9 cellular contexts compared by ENCODE assay signal in the genomic region with DNA sequence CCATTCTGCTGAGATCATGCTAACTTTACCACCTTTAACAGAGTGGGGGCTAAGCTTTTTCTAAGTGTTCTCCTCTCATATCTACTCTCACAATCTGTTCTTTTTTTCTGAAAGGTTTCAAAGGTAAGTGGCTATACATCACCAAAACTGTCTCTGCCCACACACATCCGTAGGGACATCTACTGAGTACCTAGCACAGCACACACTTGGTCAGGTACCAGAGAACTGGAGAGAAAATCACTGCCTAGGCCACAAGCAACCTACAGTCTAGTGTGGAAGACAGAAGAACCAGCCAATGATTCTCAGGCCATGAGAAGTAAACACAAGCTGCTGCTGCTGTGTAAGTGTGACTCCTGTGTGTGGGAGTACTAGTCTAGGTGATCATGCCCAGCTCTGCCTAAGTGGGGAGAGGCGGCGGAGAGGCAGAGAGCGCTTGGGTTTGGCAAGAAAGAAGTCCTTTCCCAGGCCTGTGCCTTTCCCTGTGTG.
DNase-seq lines count a peak whose midpoint lies in the region; ATAC-seq and TF ChIP-seq lines count a peak whose summit lies in the region.
"Had no signal": no experiment of that assay in that cellular context is flagged by ENCODE, and none has a peak within 500 bp of the region (broad histone marks: within the 10 kb centered on the region; RNA-seq: fewer than 3 reads in every experiment).

No MANE protein-coding gene starts in this region.

- ATAC-seq in GM18502 (IDR thresholded peaks at IDR 0.05; ENCODE audit: poor library complexity, unreplicated experiment) (peak; percentile 56), GM21447 (IDR thresholded peaks at IDR 0.05; ENCODE audit: unreplicated experiment) (peak; percentile 54), HG03342 (IDR thresholded peaks at IDR 0.05; ENCODE audit: unreplicated experiment) (peak; percentile 36), psoas muscle (no peak), SK-N-SH treated with all-trans-retinoic acid at 6 μM for 48 hours (no peak)
- ATAC-seq: body of pancreas had no signal

- intact Hi-C loops in psoas muscle (cut with DNase I): loop anchor here in 1 of 2 donors (10.0 kb wide), 1 partner anchor 118 kb away; no protein-coding TSS in a partner anchor

- peaks cover 41% of the 10 kb centered on the region for H3K4me1 ChIP-seq in psoas muscle
- H3K4me1 ChIP-seq: body of pancreas had no signal

- no peaks in the 10 kb centered on the region for H3K9me3 ChIP-seq in psoas muscle
- H3K9me3 ChIP-seq: body of pancreas had no signal

- H3K36me3 ChIP-seq in psoas muscle (ENCODE audit: insufficient read depth in 1 of 2, low read depth in 1 of 2): peaks cover 0 to 6% of the 10 kb centered on the region in 2 donors

- 97 to 98% (median 98%) methylated on average over 4 of the region's 4 CpGs for WGBS in psoas muscle, 3 donors

- no peaks in the 10 kb centered on the region for H3K27me3 ChIP-seq in psoas muscle (ENCODE audit: insufficient read depth in 3 of 3, low read length in 2 of 3)
- H3K27me3 ChIP-seq: body of pancreas had no signal

- peak; percentile 30 for DNase-seq in fibroblast of pulmonary artery (ENCODE audit: low read depth)
- no peak for DNase-seq in stimulated activated CD8-positive, alpha-beta memory T cell treated with anti-CD3 and anti-CD28 coated beads, Interleukin-4, amount 100 ng/mL, for 48 hours
- no peak for DNase-seq in psoas muscle
- no peak for DNase-seq in SKM-1 treated with dmso at 0.1 percent for 144 hours (lab: John Stamatoyannopoulos, UW; ENCODE audit: unreplicated experiment)
- DNase-seq: body of pancreas had no signal

- H3K27ac ChIP-seq in psoas muscle: no peak overlapping the region
- H3K27ac ChIP-seq: body of pancreas had no signal

- TF ChIP-seq CTCF in fibroblast of pulmonary artery (IDR thresholded peaks at IDR 0.05; ENCODE audit: low read length, missing control alignments): no peak
- TF ChIP-seq CTCF in psoas muscle (IDR thresholded peaks at IDR 0.05): no peak

- H3K4me3 ChIP-seq in fibroblast of pulmonary artery (replicated peaks; ENCODE audit: low read depth, low read length) (no peak overlapping the region), psoas muscle (no peak overlapping the region)
- H3K4me3 ChIP-seq: body of pancreas had no signal

TF ChIP-seq in SK-N-SH treated with all-trans-retinoic acid at 6 μM for 48 hours, 23 proteins besides CTCF, POLR2A, EP300 and RAD21:
- TF ChIP-seq, protein P1, sequence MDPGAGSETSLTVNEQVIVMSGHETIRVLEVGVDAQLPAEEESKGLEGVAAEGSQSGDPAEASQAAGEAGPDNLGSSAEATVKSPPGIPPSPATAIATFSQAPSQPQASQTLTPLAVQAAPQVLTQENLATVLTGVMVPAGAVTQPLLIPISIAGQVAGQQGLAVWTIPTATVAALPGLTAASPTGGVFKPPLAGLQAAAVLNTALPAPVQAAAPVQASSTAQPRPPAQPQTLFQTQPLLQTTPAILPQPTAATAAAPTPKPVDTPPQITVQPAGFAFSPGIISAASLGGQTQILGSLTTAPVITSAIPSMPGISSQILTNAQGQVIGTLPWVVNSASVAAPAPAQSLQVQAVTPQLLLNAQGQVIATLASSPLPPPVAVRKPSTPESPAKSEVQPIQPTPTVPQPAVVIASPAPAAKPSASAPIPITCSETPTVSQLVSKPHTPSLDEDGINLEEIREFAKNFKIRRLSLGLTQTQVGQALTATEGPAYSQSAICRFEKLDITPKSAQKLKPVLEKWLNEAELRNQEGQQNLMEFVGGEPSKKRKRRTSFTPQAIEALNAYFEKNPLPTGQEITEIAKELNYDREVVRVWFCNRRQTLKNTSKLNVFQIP (CRISPR knock-in tag; IDR thresholded peaks at IDR 0.05; ENCODE audit: borderline replicate concordance, low read depth): no peak
- TF ChIP-seq ZC3H10 (CRISPR knock-in tag; IDR thresholded peaks at IDR 0.05) (no peak), TCF4 (CRISPR knock-in tag; IDR thresholded peaks at IDR 0.05; ENCODE audit: borderline replicate concordance) (no peak), ISL1 (CRISPR knock-in tag; IDR thresholded peaks at IDR 0.05) (no peak), PPARA (CRISPR knock-in tag; IDR thresholded peaks at IDR 0.05; ENCODE audit: borderline replicate concordance) (no peak), ZFP30 (CRISPR knock-in tag; IDR thresholded peaks at IDR 0.05) (no peak), BACH2 (CRISPR knock-in tag; IDR thresholded peaks at IDR 0.05; ENCODE audit: borderline replicate concordance) (no peak), ARNTL (CRISPR knock-in tag; IDR thresholded peaks at IDR 0.05; ENCODE audit: borderline replicate concordance, low read depth) (no peak), SNAI2 (CRISPR knock-in tag; IDR thresholded peaks at IDR 0.05) (no peak)
- TF ChIP-seq, protein P2, sequence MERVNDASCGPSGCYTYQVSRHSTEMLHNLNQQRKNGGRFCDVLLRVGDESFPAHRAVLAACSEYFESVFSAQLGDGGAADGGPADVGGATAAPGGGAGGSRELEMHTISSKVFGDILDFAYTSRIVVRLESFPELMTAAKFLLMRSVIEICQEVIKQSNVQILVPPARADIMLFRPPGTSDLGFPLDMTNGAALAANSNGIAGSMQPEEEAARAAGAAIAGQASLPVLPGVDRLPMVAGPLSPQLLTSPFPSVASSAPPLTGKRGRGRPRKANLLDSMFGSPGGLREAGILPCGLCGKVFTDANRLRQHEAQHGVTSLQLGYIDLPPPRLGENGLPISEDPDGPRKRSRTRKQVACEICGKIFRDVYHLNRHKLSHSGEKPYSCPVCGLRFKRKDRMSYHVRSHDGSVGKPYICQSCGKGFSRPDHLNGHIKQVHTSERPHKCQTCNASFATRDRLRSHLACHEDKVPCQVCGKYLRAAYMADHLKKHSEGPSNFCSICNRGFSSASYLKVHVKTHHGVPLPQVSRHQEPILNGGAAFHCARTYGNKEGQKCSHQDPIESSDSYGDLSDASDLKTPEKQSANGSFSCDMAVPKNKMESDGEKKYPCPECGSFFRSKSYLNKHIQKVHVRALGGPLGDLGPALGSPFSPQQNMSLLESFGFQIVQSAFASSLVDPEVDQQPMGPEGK (CRISPR knock-in tag; IDR thresholded peaks at IDR 0.05; ENCODE audit: borderline replicate concordance): no peak

Comparison
In these comparisons a context has a peak if more than half of its experiments do, and no peak if none do; other contexts are left out.
1. ATAC-seq: peak in GM18502 (single experiment), GM21447 (single experiment) and HG03342 (single experiment); none in psoas muscle (0 of 4) and SK-N-SH treated with all-trans-retinoic acid at 6 μM for 48 hours (single experiment).